8 cellular contexts compared by ENCODE assay signal in the genomic region with DNA sequence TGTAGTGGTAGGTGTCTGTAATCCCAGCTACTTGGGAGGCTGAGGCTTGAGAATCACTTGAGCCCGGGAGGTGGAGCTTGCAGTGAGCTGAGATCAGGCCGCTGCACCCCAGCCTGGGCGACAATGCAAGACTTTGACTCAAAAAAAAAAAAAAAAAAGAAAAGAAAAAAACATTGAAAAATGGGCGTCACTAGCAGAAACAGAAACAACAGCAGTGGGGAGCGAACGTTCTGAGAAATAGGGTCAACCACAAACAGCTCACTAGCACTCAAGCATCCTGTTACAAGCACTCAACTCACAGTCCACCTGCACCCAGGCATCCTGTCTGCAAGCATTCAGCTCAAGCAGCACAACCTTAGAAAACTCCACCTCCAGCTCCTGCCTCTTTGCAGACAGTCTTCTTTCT. TPM values are rescaled to one million over a fixed set of nuclear protein-coding genes. Genes with fewer than 3 reads are reported as not detected.
DNase-seq lines count a peak whose midpoint lies in the region; ATAC-seq and TF ChIP-seq lines count a peak whose summit lies in the region.

No MANE protein-coding gene starts in this region.

- H3K36me3 ChIP-seq in mucosa of descending colon (ENCODE audit: low read depth), result no peaks in the 10 kb centered on the region

- H3K27ac Mint-ChIP-seq in activated CD8-positive, alpha-beta memory T cell treated with anti-CD3 and anti-CD28 coated beads, Interleukin-2, amount 10 ng/mL, durations not matched to agents 7 days and 5 days, result peak overlapping the region; percentile 99

- H3K36me3 Mint-ChIP-seq in activated CD8-positive, alpha-beta memory T cell treated with anti-CD3 and anti-CD28 coated beads, Interleukin-2, amount 10 ng/mL, durations not matched to agents 7 days and 5 days, result peaks cover 66% of the 10 kb centered on the region

- peaks cover 88% of the 10 kb centered on the region for H3K4me1 Mint-ChIP-seq in activated CD8-positive, alpha-beta memory T cell treated with anti-CD3 and anti-CD28 coated beads, Interleukin-2, amount 10 ng/mL, durations not matched to agents 7 days and 5 days

- intact Hi-C loops in mucosa of descending colon (cut with DNase I, micrococcal nuclease), result no loop called here

- TF ChIP-seq CTCF in mucosa of descending colon (IDR thresholded peaks at IDR 0.05), result no peak

- H3K27me3 Mint-ChIP-seq in activated CD8-positive, alpha-beta memory T cell treated with anti-CD3 and anti-CD28 coated beads, Interleukin-2, amount 10 ng/mL, durations not matched to agents 7 days and 5 days, result no peaks in the 10 kb centered on the region

- H3K9me3 Mint-ChIP-seq in activated CD8-positive, alpha-beta memory T cell treated with anti-CD3 and anti-CD28 coated beads, Interleukin-2, amount 10 ng/mL, durations not matched to agents 7 days and 5 days (ENCODE audit: low read depth), result no peaks in the 10 kb centered on the region

- H3K9me3 ChIP-seq in mucosa of descending colon, result no peaks in the 10 kb centered on the region

- TF ChIP-seq POLR2A in erythroblast (IDR thresholded peaks at IDR 0.05; ENCODE audit: low read length), result no peak

- DNase-seq in NCI-H2107 treated with DMSO at 0.1 percent for 48 hours (lab: John Stamatoyannopoulos, UW; ENCODE audit: unreplicated experiment) (peak; percentile 98), mucosa of descending colon (peak in 2 of 3 donors; percentile 55 to 85), NCI-H446 (lab: John Stamatoyannopoulos, UW) (no peak), NCI-H146 treated with DMSO at 0.1 percent for 48 hours (lab: John Stamatoyannopoulos, UW; ENCODE audit: unreplicated experiment) (no peak), erythroblast (lab: John Stamatoyannopoulos, UW) (no peak)
- DNase-seq in activated CD8-positive, alpha-beta memory T cell treated with anti-CD3 and anti-CD28 coated beads, Interleukin-2, amount 10 ng/mL, durations not matched to agents 7 days and 5 days, result peak; percentile 94

- peaks cover 13% of the 10 kb centered on the region for H3K4me1 ChIP-seq in mucosa of descending colon (ENCODE audit: low read depth)

- CTCF ChIA-PET in activated CD8-positive, alpha-beta memory T cell treated with anti-CD3 and anti-CD28 coated beads, Interleukin-2, amount 10 ng/mL, durations not matched to agents 7 days and 5 days (lab: Charles Lee), result interaction anchor here (0.6 to 2.1 kb wide), 9 partner anchors 9 to 1148 kb away, joined by 3 to 22 read pairs (median 6); partner anchors contain the start of genes TBC1D2, TRIM14 and TRMO

- H3K4me3 Mint-ChIP-seq in activated CD8-positive, alpha-beta memory T cell treated with anti-CD3 and anti-CD28 coated beads, Interleukin-2, amount 10 ng/mL, durations not matched to agents 7 days and 5 days, result peak overlapping the region; percentile 77

- ATAC-seq in GM18858 (IDR thresholded peaks at IDR 0.05; ENCODE audit: unreplicated experiment) (peak; percentile 96), HG02759 (IDR thresholded peaks at IDR 0.05; ENCODE audit: unreplicated experiment) (peak; percentile 94), mucosa of descending colon (peak; percentile 86)
- ATAC-seq in activated CD8-positive, alpha-beta memory T cell treated with anti-CD3 and anti-CD28 coated beads, Interleukin-2, amount 10 ng/mL, durations not matched to agents 7 days and 5 days, result peak; percentile 98

- H3K4me3 ChIP-seq in mucosa of descending colon, result no peak overlapping the region

RNA-seq across cellular contexts. Expression of gene TRIM14, which starts 17.2 kb away (rescaled TPM):
- total RNA-seq in activated CD8-positive, alpha-beta memory T cell treated with anti-CD3 and anti-CD28 coated beads, Interleukin-2, amount 10 ng/mL, durations not matched to agents 7 days and 5 days, result 100 to 1,000 TPM in 1 of 2 experiments, 10 to 100 TPM in 1; 84.6 to 128 TPM
- 10 to 100 TPM; 44.9 to 67.2 (median 55.6) TPM for total RNA-seq in mucosa of descending colon

RNA-seq across cellular contexts. Expression of gene NANS, which starts 45.3 kb away (rescaled TPM):
- total RNA-seq in activated CD8-positive, alpha-beta memory T cell treated with anti-CD3 and anti-CD28 coated beads, Interleukin-2, amount 10 ng/mL, durations not matched to agents 7 days and 5 days, result 10 to 100 TPM; 35.5 to 47.8 TPM
- total RNA-seq in mucosa of descending colon, result 100 to 1,000 TPM; 119 to 342 (median 206) TPM

Comparison
In these comparisons a context has a peak if more than half of its experiments do, and no peak if none do; other contexts are left out.
1. DNase-seq: peak in NCI-H2107 treated with DMSO at 0.1 percent for 48 hours (single experiment), activated CD8-positive, alpha-beta memory T cell treated with anti-CD3 and anti-CD28 coated beads, Interleukin-2, amount 10 ng/mL, durations not matched to agents 7 days and 5 days (single experiment) and mucosa of descending colon (2 of 3); none in NCI-H446 (0 of 2), NCI-H146 treated with DMSO at 0.1 percent for 48 hours (single experiment) and erythroblast (0 of 2).
2. Peak in every context shown above with its lines, with median percentiles within 50 percentile points of each other: ATAC-seq.